Comparison of ENCODE assay signal across 2 cellular contexts in genomic region chr18:12373032-12373770, GRCh38.
A peak's percentile ranks its signal among the peaks of the same experiment; 100 is the strongest.
TF ChIP-seq lines count a peak whose summit lies in the region.

No MANE protein-coding gene starts in this region.

TF ChIP-seq in HEK293, 187 proteins besides CTCF, POLR2A, EP300 and RAD21:
- no peak for TF ChIP-seq ZBTB8A (tag by site-specific recombination; IDR thresholded peaks at IDR 0.05)
- TF ChIP-seq ZNF521 (tag by site-specific recombination; IDR thresholded peaks at IDR 0.05): no peak
- TF ChIP-seq GLIS1 (tag by site-specific recombination; IDR thresholded peaks at IDR 0.05): no peak
- TF ChIP-seq, protein P1, sequence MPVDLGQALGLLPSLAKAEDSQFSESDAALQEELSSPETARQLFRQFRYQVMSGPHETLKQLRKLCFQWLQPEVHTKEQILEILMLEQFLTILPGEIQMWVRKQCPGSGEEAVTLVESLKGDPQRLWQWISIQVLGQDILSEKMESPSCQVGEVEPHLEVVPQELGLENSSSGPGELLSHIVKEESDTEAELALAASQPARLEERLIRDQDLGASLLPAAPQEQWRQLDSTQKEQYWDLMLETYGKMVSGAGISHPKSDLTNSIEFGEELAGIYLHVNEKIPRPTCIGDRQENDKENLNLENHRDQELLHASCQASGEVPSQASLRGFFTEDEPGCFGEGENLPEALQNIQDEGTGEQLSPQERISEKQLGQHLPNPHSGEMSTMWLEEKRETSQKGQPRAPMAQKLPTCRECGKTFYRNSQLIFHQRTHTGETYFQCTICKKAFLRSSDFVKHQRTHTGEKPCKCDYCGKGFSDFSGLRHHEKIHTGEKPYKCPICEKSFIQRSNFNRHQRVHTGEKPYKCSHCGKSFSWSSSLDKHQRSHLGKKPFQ (tag by site-specific recombination; IDR thresholded peaks at IDR 0.05): no peak; the same call in 1 of the 2 replicates
- peak; percentile 78 for TF ChIP-seq PRDM6 (tag by site-specific recombination; IDR thresholded peaks at IDR 0.05)
- TF ChIP-seq ZNF792 (tag by site-specific recombination; IDR thresholded peaks at IDR 0.05): no peak
- no peak for TF ChIP-seq ZNF2 (tag by site-specific recombination; IDR thresholded peaks at IDR 0.05)
- TF ChIP-seq, protein P2, sequence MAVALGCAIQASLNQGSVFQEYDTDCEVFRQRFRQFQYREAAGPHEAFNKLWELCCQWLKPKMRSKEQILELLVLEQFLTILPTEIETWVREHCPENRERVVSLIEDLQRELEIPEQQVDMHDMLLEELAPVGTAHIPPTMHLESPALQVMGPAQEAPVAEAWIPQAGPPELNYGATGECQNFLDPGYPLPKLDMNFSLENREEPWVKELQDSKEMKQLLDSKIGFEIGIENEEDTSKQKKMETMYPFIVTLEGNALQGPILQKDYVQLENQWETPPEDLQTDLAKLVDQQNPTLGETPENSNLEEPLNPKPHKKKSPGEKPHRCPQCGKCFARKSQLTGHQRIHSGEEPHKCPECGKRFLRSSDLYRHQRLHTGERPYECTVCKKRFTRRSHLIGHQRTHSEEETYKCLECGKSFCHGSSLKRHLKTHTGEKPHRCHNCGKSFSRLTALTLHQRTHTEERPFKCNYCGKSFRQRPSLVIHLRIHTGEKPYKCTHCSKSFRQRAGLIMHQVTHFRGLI (tag by site-specific recombination; IDR thresholded peaks at IDR 0.05): peak; percentile 61
- TF ChIP-seq ZBTB10 (tag by site-specific recombination; IDR thresholded peaks at IDR 0.05): no peak
- TF ChIP-seq FEZF1 (tag by site-specific recombination; IDR thresholded peaks at IDR 0.05): no peak
- TF ChIP-seq ZXDB (tag by site-specific recombination; IDR thresholded peaks at IDR 0.05): peak; percentile 47; the same call in 1 of the 2 replicates
- TF ChIP-seq OSR2 (tag by site-specific recombination; IDR thresholded peaks at IDR 0.05): no peak

TF ChIP-seq in GM12878, 131 proteins besides CTCF, POLR2A, EP300 and RAD21:
- no peak for TF ChIP-seq SKIL (IDR thresholded peaks at IDR 0.05; ENCODE audit: low read depth, poor library complexity, severe bottlenecking)
- no peak for TF ChIP-seq NR2C1 (IDR thresholded peaks at IDR 0.05)
- TF ChIP-seq KDM1A (IDR thresholded peaks at IDR 0.05; ENCODE audit: borderline replicate concordance): no peak
- no peak for TF ChIP-seq BACH1 (IDR thresholded peaks at IDR 0.05; ENCODE audit: borderline replicate concordance)
- no peak for TF ChIP-seq NFYA (IDR thresholded peaks at IDR 0.05; ENCODE audit: borderline replicate concordance, low read depth, low read length)
- TF ChIP-seq REST (IDR thresholded peaks at IDR 0.05; ENCODE audit: low read depth, low read length): no peak
- no peak for TF ChIP-seq CHD4 (IDR thresholded peaks at IDR 0.05)
- no peak for TF ChIP-seq MTA2 (IDR thresholded peaks at IDR 0.05; ENCODE audit: low read depth)
- TF ChIP-seq PKNOX1 (IDR thresholded peaks at IDR 0.05): no peak
- TF ChIP-seq MYB (IDR thresholded peaks at IDR 0.05; ENCODE audit: borderline replicate concordance, low read depth, low read length): no peak
- TF ChIP-seq ATF7 (IDR thresholded peaks at IDR 0.05; ENCODE audit: low read depth): no peak
- TF ChIP-seq BMI1 (IDR thresholded peaks at IDR 0.05; ENCODE audit: borderline replicate concordance): no peak
- TF ChIP-seq HDAC6 (IDR thresholded peaks at IDR 0.05; ENCODE audit: unreplicated experiment): no peak
- TF ChIP-seq, protein P3, sequence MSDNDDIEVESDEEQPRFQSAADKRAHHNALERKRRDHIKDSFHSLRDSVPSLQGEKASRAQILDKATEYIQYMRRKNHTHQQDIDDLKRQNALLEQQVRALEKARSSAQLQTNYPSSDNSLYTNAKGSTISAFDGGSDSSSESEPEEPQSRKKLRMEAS (IDR thresholded peaks at IDR 0.05; ENCODE audit: low read depth, low read length): no peak
- no peak for TF ChIP-seq SP1 (IDR thresholded peaks at IDR 0.05; ENCODE audit: low read depth, low read length)
TF ChIP-seq in GM12878: peak in this region for 0.
